Comparison of ENCODE assay signal across 10 cellular contexts in the genomic region with DNA sequence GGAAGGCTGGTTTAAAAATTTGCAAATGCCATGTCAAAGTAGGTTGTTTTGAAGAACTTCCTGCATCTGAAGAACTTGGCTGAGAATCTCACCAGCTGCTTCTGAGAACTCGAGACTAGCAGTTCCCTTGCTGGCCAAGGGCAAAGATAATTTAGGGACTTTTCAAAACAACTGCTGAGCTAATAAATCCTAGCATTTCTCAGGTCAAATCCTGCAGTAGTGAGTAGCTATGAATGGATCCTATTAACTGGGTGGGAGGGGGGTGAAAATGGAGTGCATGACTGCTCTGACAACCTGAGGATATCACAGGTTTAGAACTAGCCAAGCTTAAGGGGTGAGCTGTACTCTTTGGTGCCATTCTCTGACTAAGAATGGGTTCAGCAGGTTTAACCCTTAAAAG.
A peak's percentile ranks its signal among the peaks of the same experiment; 100 is the strongest.
DNase-seq lines count a peak whose midpoint lies in the region; ATAC-seq, FAIRE-seq and TF ChIP-seq lines count a peak whose summit lies in the region.
"Had no signal": no experiment of that assay in that cellular context is flagged by ENCODE, and none has a peak within 500 bp of the region (broad histone marks: within the 10 kb centered on the region; RNA-seq: fewer than 3 reads in every experiment).

No MANE protein-coding gene starts in this region.

- no peak overlapping the region for H3K27ac Mint-ChIP-seq in Caco-2 (ENCODE audit: unreplicated experiment)

- H3K4me3 ChIP-seq in SK-N-MC, result peak overlapping the region; percentile 66
- H3K4me3 ChIP-seq in kidney (ENCODE audit: low read length in 2 of 2), result peak overlapping the region; percentile 9 to 12
- H3K4me3 ChIP-seq in Caco-2 (ENCODE audit: low read depth, low read length), result no peak overlapping the region

- no peak overlapping the region for H3K4me3 Mint-ChIP-seq in Caco-2 (ENCODE audit: unreplicated experiment)

- TF ChIP-seq CTCF in kidney (IDR thresholded peaks at IDR 0.05; ENCODE audit: borderline replicate concordance, extremely low read depth, insufficient read depth) (no peak), Caco-2 (IDR thresholded peaks at IDR 0.05; ENCODE audit: insufficient read depth in 1 of 2, low read depth in 1 of 2, low read length in 1 of 2, severe bottlenecking in 1 of 2, unreplicated experiment in 1 of 2) (no peak)

- H3K9me3 Mint-ChIP-seq in Caco-2 (ENCODE audit: unreplicated experiment), result no peaks in the 10 kb centered on the region

- BruUV-seq in Caco-2 (replicated peaks; lab: Mats Ljungman, UMichigan), result no TSS peak

- H3K27ac ChIP-seq in SK-N-MC (peak overlapping the region; percentile 93), kidney (ENCODE audit: low read depth in 2 of 2, low read length in 2 of 2) (peak overlapping the region in 1 of 2 donors; percentile 52), substantia nigra (ENCODE audit: low read depth, low read length, poor library complexity, severe bottlenecking) (no peak overlapping the region)

- no peaks in the 10 kb centered on the region for H3K27me3 ChIP-seq in Caco-2 (replicated peaks; ENCODE audit: control insufficient read depth, insufficient read depth, low read length)

- CTCF ChIA-PET in Caco-2 (lab: Charles Lee), result no interaction called here

- H3K4me1 ChIP-seq in kidney (ENCODE audit: control insufficient read depth in 1 of 2, insufficient read depth in 1 of 2, low read depth in 1 of 2, low read length in 2 of 2) (peaks cover 0 to 4% of the 10 kb centered on the region in 2 donors), Caco-2 (no peaks in the 10 kb centered on the region)

- intact Hi-C loops in kidney (cut with DNase I), result no loop called here
- intact Hi-C loops in Caco-2 (cut with micrococcal nuclease; ENCODE audit: unreplicated experiment), result no loop called here

- no peaks in the 10 kb centered on the region for H3K36me3 ChIP-seq in SK-N-MC (ENCODE audit: insufficient read depth, low read length)
- H3K36me3 ChIP-seq in kidney (ENCODE audit: control insufficient read depth in 1 of 2, insufficient read depth in 2 of 2, low read length in 2 of 2), result no peaks in the 10 kb centered on the region
- no peaks in the 10 kb centered on the region for H3K36me3 ChIP-seq in Caco-2 (ENCODE audit: control insufficient read depth, insufficient read depth, low read length)

- peaks cover 6% of the 10 kb centered on the region for H3K4me1 Mint-ChIP-seq in Caco-2 (ENCODE audit: low read depth, unreplicated experiment)

- POLR2A ChIA-PET in Caco-2 (lab: Charles Lee), result no interaction called here

- peak overlapping the region; percentile 54 for H3K9ac ChIP-seq in SK-N-MC (ENCODE audit: insufficient read length)
- H3K9ac ChIP-seq in kidney (ENCODE audit: low read length in 2 of 2), result no peak overlapping the region

- H3K27me3 Mint-ChIP-seq in Caco-2 (ENCODE audit: insufficient read depth, unreplicated experiment), result no peaks in the 10 kb centered on the region

- peak; percentile 60 for ATAC-seq in GM19395 (IDR thresholded peaks at IDR 0.05; ENCODE audit: unreplicated experiment)
- no peak for ATAC-seq in GM21717 (IDR thresholded peaks at IDR 0.05; ENCODE audit: unreplicated experiment)

- no peaks in the 10 kb centered on the region for H3K36me3 Mint-ChIP-seq in Caco-2 (ENCODE audit: insufficient read depth, unreplicated experiment)

- no peaks in the 10 kb centered on the region; the same call in 1 of the 2 replicates for H3K9me3 ChIP-seq in SK-N-MC (ENCODE audit: low read depth, low read length)
- no peaks in the 10 kb centered on the region for H3K9me3 ChIP-seq in kidney (ENCODE audit: control insufficient read depth in 1 of 2, low read length in 2 of 2)
- H3K9me3 ChIP-seq in Caco-2, result no peaks in the 10 kb centered on the region

- peak; percentile 89 for FAIRE-seq in kidney (lab: Jason Lieb, UNC)
- FAIRE-seq: keratinocyte had no signal

- DNase-seq in A172 (ENCODE audit: low spot score) (peak; percentile 30), SK-N-MC (ENCODE audit: low read depth, low spot score) (no peak), kidney (no peak), Caco-2 (no peak), HuH-7.5 (ENCODE audit: low spot score) (no peak), substantia nigra (lab: John Stamatoyannopoulos, UW) (no peak)
- DNase-seq: KG1 had no signal
